In genomic region chr1:8571200-8571984, GRCh38 we compare ENCODE assay signal across 10 cellular contexts.
DNase-seq lines count a peak whose midpoint lies in the region; ATAC-seq and TF ChIP-seq lines count a peak whose summit lies in the region.
"Had no signal": no experiment of that assay in that cellular context is flagged by ENCODE, and none has a peak within 500 bp of the region (broad histone marks: within the 10 kb centered on the region; RNA-seq: fewer than 3 reads in every experiment).

No MANE protein-coding gene starts in this region.

- ATAC-seq in left lobe of liver (peak; percentile 86), aorta (ENCODE audit: low FRiP score) (peak; percentile 78), GM21381 (IDR thresholded peaks at IDR 0.05; ENCODE audit: unreplicated experiment) (no peak)
- ATAC-seq: activated naive CD4-positive, alpha-beta T cell treated with anti-CD3 and anti-CD28 coated beads, Interleukin-2, amount 50 U/mL, for 72 hours had no signal

- CTCF ChIA-PET in activated naive CD4-positive, alpha-beta T cell treated with anti-CD3 and anti-CD28 coated beads for 36 hours (lab: Charles Lee) = interaction anchor here (0.6 to 2.5 kb wide), 10 partner anchors 9 to 278 kb away, joined by 3 to 15 read pairs (median 4); no protein-coding TSS in a partner anchor

- no peaks in the 10 kb centered on the region for H3K9me3 ChIP-seq in aorta (ENCODE audit: control insufficient read depth, low read length)

- in situ Hi-C loops in astrocyte of the spinal cord (cut with HindIII; ENCODE audit: low sequenced_read_pairs) = no loop called here

- no peaks in the 10 kb centered on the region for H3K36me3 ChIP-seq in aorta (ENCODE audit: control insufficient read depth in 1 of 2, insufficient read depth in 2 of 2, low read length in 1 of 2)

- peak overlapping the region; percentile 2 for H3K27ac Mint-ChIP-seq in activated naive CD4-positive, alpha-beta T cell treated with anti-CD3 and anti-CD28 coated beads, Interleukin-2, amount 50 U/mL, for 24 hours
- H3K27ac Mint-ChIP-seq in activated naive CD4-positive, alpha-beta T cell treated with anti-CD3 and anti-CD28 coated beads for 36 hours = no peak overlapping the region
- H3K27ac Mint-ChIP-seq: activated naive CD4-positive, alpha-beta T cell treated with anti-CD3 and anti-CD28 coated beads, Interleukin-2, amount 50 U/mL, for 72 hours had no signal

- H3K36me3 Mint-ChIP-seq in activated naive CD4-positive, alpha-beta T cell treated with anti-CD3 and anti-CD28 coated beads, Interleukin-2, amount 50 U/mL, for 24 hours = no peaks in the 10 kb centered on the region
- no peaks in the 10 kb centered on the region for H3K36me3 Mint-ChIP-seq in activated naive CD4-positive, alpha-beta T cell treated with anti-CD3 and anti-CD28 coated beads for 36 hours (ENCODE audit: low read depth)
- H3K36me3 Mint-ChIP-seq: activated naive CD4-positive, alpha-beta T cell treated with anti-CD3 and anti-CD28 coated beads, Interleukin-2, amount 50 U/mL, for 72 hours had no signal

- H3K27me3 Mint-ChIP-seq in activated naive CD4-positive, alpha-beta T cell treated with anti-CD3 and anti-CD28 coated beads, Interleukin-2, amount 50 U/mL, for 24 hours = no peaks in the 10 kb centered on the region
- no peaks in the 10 kb centered on the region for H3K27me3 Mint-ChIP-seq in activated naive CD4-positive, alpha-beta T cell treated with anti-CD3 and anti-CD28 coated beads for 36 hours (ENCODE audit: low read depth)

- intact Hi-C loops in activated naive CD4-positive, alpha-beta T cell treated with anti-CD3 and anti-CD28 coated beads for 36 hours (cut with micrococcal nuclease) = no loop called here
- intact Hi-C loops in aorta (cut with DNase I) = no loop called here

- H3K4me1 Mint-ChIP-seq in activated naive CD4-positive, alpha-beta T cell treated with anti-CD3 and anti-CD28 coated beads, Interleukin-2, amount 50 U/mL, for 24 hours = peaks cover 12% of the 10 kb centered on the region
- H3K4me1 Mint-ChIP-seq in activated naive CD4-positive, alpha-beta T cell treated with anti-CD3 and anti-CD28 coated beads for 36 hours (ENCODE audit: low read depth) = no peaks in the 10 kb centered on the region

- H3K27ac ChIP-seq in aorta (ENCODE audit: low read depth in 1 of 2, low read length in 2 of 2) = peak overlapping the region in 1 of 2 donors; percentile 59

- no peak overlapping the region for H3K4me3 Mint-ChIP-seq in activated naive CD4-positive, alpha-beta T cell treated with anti-CD3 and anti-CD28 coated beads, Interleukin-2, amount 50 U/mL, for 24 hours
- H3K4me3 Mint-ChIP-seq in activated naive CD4-positive, alpha-beta T cell treated with anti-CD3 and anti-CD28 coated beads for 36 hours = no peak overlapping the region

- TF ChIP-seq CTCF in astrocyte of the spinal cord (IDR thresholded peaks at IDR 0.05; ENCODE audit: low read depth, low read length) = peak; percentile 55

- DNase-seq in activated naive CD4-positive, alpha-beta T cell treated with anti-CD3 and anti-CD28 coated beads for 36 hours = no peak
- DNase-seq in astrocyte of the spinal cord (ENCODE audit: low read depth, low spot score) (peak; percentile 43), left lobe of liver (ENCODE audit: low spot score) (no peak), aorta (no peak), midbrain (lab: John Stamatoyannopoulos, UW) (no peak)
- no peak for DNase-seq in stimulated activated CD4-positive, alpha-beta T cell treated with anti-CD3 and anti-CD28 coated beads, Interleukin-12 subunit alpha, Interleukin-12 subunit beta, amount 100 ng/mL, for 4 hours
- DNase-seq: DMS79 had no signal

- H3K27me3 ChIP-seq in aorta (ENCODE audit: control insufficient read depth in 1 of 2, insufficient read depth in 2 of 2, low read length in 1 of 2) = no peaks in the 10 kb centered on the region

- H3K4me3 ChIP-seq in astrocyte of the spinal cord (ENCODE audit: low read depth, low read length) = no peak overlapping the region
- no peak overlapping the region for H3K4me3 ChIP-seq in aorta (ENCODE audit: low read length in 2 of 2)

- H3K4me1 ChIP-seq in aorta (ENCODE audit: control insufficient read depth in 1 of 2, insufficient read depth in 2 of 2, low read length in 2 of 2) = peaks cover 0 to 2% of the 10 kb centered on the region in 2 donors

- 3% methylated on average over 5 of the region's 5 CpGs for WGBS in aorta, 2 donors

- no peaks in the 10 kb centered on the region for H3K9me3 Mint-ChIP-seq in activated naive CD4-positive, alpha-beta T cell treated with anti-CD3 and anti-CD28 coated beads, Interleukin-2, amount 50 U/mL, for 24 hours
- no peaks in the 10 kb centered on the region for H3K9me3 Mint-ChIP-seq in activated naive CD4-positive, alpha-beta T cell treated with anti-CD3 and anti-CD28 coated beads for 36 hours
- H3K9me3 Mint-ChIP-seq: activated naive CD4-positive, alpha-beta T cell treated with anti-CD3 and anti-CD28 coated beads, Interleukin-2, amount 50 U/mL, for 72 hours had no signal
